Comparison of ENCODE assay signal across 8 cellular contexts in the genomic region with DNA sequence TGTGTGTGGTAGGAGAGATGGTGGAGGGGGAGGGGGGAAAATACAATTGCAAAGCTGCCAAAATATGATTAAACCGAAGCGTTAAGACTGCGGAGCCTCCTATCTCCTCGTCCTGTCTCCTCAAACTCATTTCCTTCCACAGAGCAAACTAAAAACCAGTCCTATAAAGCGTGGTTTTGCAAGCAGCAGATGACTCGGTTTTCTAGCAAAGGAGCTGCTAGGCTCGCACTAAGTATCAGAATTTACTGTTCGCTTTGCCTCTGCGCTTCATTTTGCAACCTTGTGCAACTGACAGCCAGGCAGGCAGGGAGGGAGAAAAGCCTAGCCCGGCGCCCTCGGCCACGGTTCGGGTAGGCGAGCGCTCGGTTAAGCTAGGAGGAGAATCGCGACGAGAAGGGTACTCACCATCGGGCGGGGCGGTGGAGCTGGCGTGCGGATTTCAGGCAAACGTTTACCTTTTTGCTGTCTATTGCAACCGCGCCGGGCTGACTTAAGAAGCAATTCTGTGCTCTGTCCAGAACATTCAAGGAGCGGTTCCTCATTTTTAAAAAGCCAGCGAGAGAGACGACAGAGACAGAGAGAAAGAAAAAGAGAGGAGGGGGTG. TPM values are rescaled to one million over a fixed set of nuclear protein-coding genes. Genes with fewer than 3 reads are reported as not detected.
DNase-seq lines count a peak whose midpoint lies in the region; ATAC-seq and TF ChIP-seq lines count a peak whose summit lies in the region.

No MANE protein-coding gene starts in this region.

- DNase-seq in GM13977 (ENCODE audit: low spot score) (peak; percentile 25), NOMO-1 treated with DMSO at 0.1 percent for 48 hours (lab: John Stamatoyannopoulos, UW; ENCODE audit: unreplicated experiment) (peak; percentile 85), endothelial cell (ENCODE audit: low spot score) (no peak), CD1c-positive myeloid dendritic cell (ENCODE audit: extremely low spot score) (no peak), NAMALWA (ENCODE audit: low spot score) (no peak)
- DNase-seq in naive thymus-derived CD4-positive, alpha-beta T cell, result no peak

- no peak overlapping the region for H3K27ac ChIP-seq in naive thymus-derived CD4-positive, alpha-beta T cell (ENCODE audit: low read depth, low read length)

- peaks cover 45% of the 10 kb centered on the region for H3K4me1 ChIP-seq in neuron (ENCODE audit: insufficient read depth, low read length)
- no peaks in the 10 kb centered on the region for H3K4me1 ChIP-seq in naive thymus-derived CD4-positive, alpha-beta T cell (ENCODE audit: control insufficient read depth in 2 of 2, insufficient read depth in 2 of 2, low read length in 2 of 2)

- POLR2A ChIA-PET in naive thymus-derived CD4-positive, alpha-beta T cell (lab: Charles Lee), result no interaction called here

- H3K4me3 Mint-ChIP-seq in endothelial cell (ENCODE audit: unreplicated experiment), result peak overlapping the region; percentile 91
- peak overlapping the region in 4 of 10 donors; percentile 16 to 41 (median 20) for H3K4me3 Mint-ChIP-seq in naive thymus-derived CD4-positive, alpha-beta T cell

- CTCF ChIA-PET in naive thymus-derived CD4-positive, alpha-beta T cell (lab: Charles Lee), result no interaction called here

- peak overlapping the region; percentile 99 for H3K4me3 ChIP-seq in neuron (ENCODE audit: low read length)
- no peak overlapping the region for H3K4me3 ChIP-seq in naive thymus-derived CD4-positive, alpha-beta T cell (ENCODE audit: low read length)

- intact Hi-C loops in naive thymus-derived CD4-positive, alpha-beta T cell (cut with micrococcal nuclease), result loop anchor here in 1 of 2 donors (2.0 to 10.0 kb wide), 2 partner anchors 84 to 908 kb away; no protein-coding TSS in a partner anchor

- peak overlapping the region; percentile 60 for H2AFZ ChIP-seq in neuron (ENCODE audit: low read depth, low read length)

- peaks cover 30% of the 10 kb centered on the region for H3K4me1 Mint-ChIP-seq in endothelial cell (ENCODE audit: unreplicated experiment)
- H3K4me1 Mint-ChIP-seq in naive thymus-derived CD4-positive, alpha-beta T cell, result peaks cover 16 to 35% (median 22%) of the 10 kb centered on the region in 7 donors

- no peak overlapping the region for H3K27ac Mint-ChIP-seq in endothelial cell (ENCODE audit: unreplicated experiment)
- peak overlapping the region in 2 of 9 donors; percentile 31 to 43 for H3K27ac Mint-ChIP-seq in naive thymus-derived CD4-positive, alpha-beta T cell

- H3K36me3 ChIP-seq in neuron (ENCODE audit: insufficient read depth, low read length), result peaks cover 6% of the 10 kb centered on the region
- H3K36me3 ChIP-seq in naive thymus-derived CD4-positive, alpha-beta T cell (ENCODE audit: control insufficient read depth in 2 of 3, insufficient read depth in 3 of 3, low read length in 3 of 3), result no peaks in the 10 kb centered on the region

- in situ Hi-C loops in GM13977 (cut with MboI; ENCODE audit: low pct_unique_long_range_greater_than_20kb, low sequenced_read_pairs, unreplicated experiment), result no loop called here

- peaks cover 4% of the 10 kb centered on the region for H3K36me3 Mint-ChIP-seq in endothelial cell (ENCODE audit: low read depth, unreplicated experiment)
- H3K36me3 Mint-ChIP-seq in naive thymus-derived CD4-positive, alpha-beta T cell, result peaks cover 0 to 10% (median 0%) of the 10 kb centered on the region in 5 donors

- H3K9me3 ChIP-seq in neuron (ENCODE audit: low read length), result peaks cover 5% of the 10 kb centered on the region
- H3K9me3 ChIP-seq in naive thymus-derived CD4-positive, alpha-beta T cell (ENCODE audit: control insufficient read depth in 2 of 3, low read length in 3 of 3), result peaks cover 0 to 7% (median 0%) of the 10 kb centered on the region in 3 experiments

- H3K9me3 Mint-ChIP-seq in endothelial cell (ENCODE audit: unreplicated experiment), result no peaks in the 10 kb centered on the region
- H3K9me3 Mint-ChIP-seq in naive thymus-derived CD4-positive, alpha-beta T cell, result peaks cover 0 to 52% (median 13%) of the 10 kb centered on the region in 11 donors

- no peak for TF ChIP-seq CTCF in GM13977 (IDR thresholded peaks at IDR 0.05; ENCODE audit: extremely low read depth, insufficient read depth, missing control alignments)
- no peak for TF ChIP-seq CTCF in endothelial cell (IDR thresholded peaks at IDR 0.05; ENCODE audit: unreplicated experiment)

- no peaks in the 10 kb centered on the region for H3K27me3 ChIP-seq in neuron (ENCODE audit: insufficient read depth, low read length)
- peaks cover 0 to 31% of the 10 kb centered on the region in 2 donors for H3K27me3 ChIP-seq in naive thymus-derived CD4-positive, alpha-beta T cell (ENCODE audit: control insufficient read depth in 2 of 2, insufficient read depth in 2 of 2, low read length in 2 of 2)

- ATAC-seq in naive thymus-derived CD4-positive, alpha-beta T cell, result no peak
- no peak for ATAC-seq in HG02798 (IDR thresholded peaks at IDR 0.05; ENCODE audit: poor library complexity, unreplicated experiment)

- peaks cover 36% of the 10 kb centered on the region for H3K27me3 Mint-ChIP-seq in endothelial cell (ENCODE audit: unreplicated experiment)
- H3K27me3 Mint-ChIP-seq in naive thymus-derived CD4-positive, alpha-beta T cell, result peaks cover 84 to 86% (median 86%) of the 10 kb centered on the region in 5 donors

RNA-seq across cellular contexts. Expression of gene NR2F2, which starts 3.8 kb away (rescaled TPM):
- total RNA-seq in endothelial cell (ENCODE audit: unreplicated experiment), result 15.9 TPM
- not detected for total RNA-seq in naive thymus-derived CD4-positive, alpha-beta T cell
- polyA plus RNA-seq in naive thymus-derived CD4-positive, alpha-beta T cell, result not detected

Comparison
In these comparisons a context has a peak if more than half of its experiments do, and no peak if none do; other contexts are left out.
1. DNase-seq: peak in GM13977 (single experiment) and NOMO-1 treated with DMSO at 0.1 percent for 48 hours (single experiment); none in endothelial cell (single experiment), CD1c-positive myeloid dendritic cell (single experiment), NAMALWA (single experiment) and naive thymus-derived CD4-positive, alpha-beta T cell (0 of 9).
2. RNA of gene NR2F2, which starts 3.8 kb away (total RNA-seq): 15.9 TPM in endothelial cell (single experiment); not detected in naive thymus-derived CD4-positive, alpha-beta T cell; every median in the first group is over 10 times any median in the second.